ENCODE assay signal across 18 cellular contexts in the genomic region with DNA sequence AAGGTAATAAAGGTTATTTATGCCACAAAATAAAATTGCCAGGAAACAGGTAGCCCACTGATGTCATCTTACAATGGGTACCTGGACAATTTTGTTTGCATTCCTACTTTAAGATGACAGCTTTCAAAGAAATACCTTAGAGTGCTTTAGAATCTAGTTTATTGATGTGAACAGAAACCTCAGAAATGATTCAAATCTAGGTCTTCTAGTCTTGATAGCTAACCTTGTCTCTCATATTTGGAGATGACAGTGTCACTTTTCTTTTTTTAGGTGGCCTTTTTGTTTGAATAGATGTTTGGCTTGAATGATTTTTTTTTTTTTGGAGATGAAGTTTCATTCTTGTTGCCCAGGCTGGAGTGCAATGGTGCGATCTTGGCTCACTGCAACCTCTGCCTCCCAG.
DNase-seq lines count a peak whose midpoint lies in the region; ATAC-seq lines count a peak whose summit lies in the region.
"Had no signal": no experiment of that assay in that cellular context is flagged by ENCODE, and none has a peak within 500 bp of the region (broad histone marks: within the 10 kb centered on the region; RNA-seq: fewer than 3 reads in every experiment).

No MANE protein-coding gene starts in this region.

- peak; percentile 70 for ATAC-seq in stimulated activated naive CD8-positive, alpha-beta T cell treated with anti-CD3 and anti-CD28 coated beads, Interleukin-15, amount 100 ng/mL, for 72 hours
- ATAC-seq in stimulated activated naive CD8-positive, alpha-beta T cell treated with anti-CD3 and anti-CD28 coated beads, Interleukin-15, Interleukin-2, amounts not matched to agents 100 U/mL and 50 U/mL, for 24 hours, result no peak
- peak; percentile 23 for ATAC-seq in GM19463 (IDR thresholded peaks at IDR 0.05; ENCODE audit: unreplicated experiment)
- peak; percentile 27 for ATAC-seq in HG03280 (IDR thresholded peaks at IDR 0.05; ENCODE audit: unreplicated experiment)
- no peak for ATAC-seq in left lobe of liver
- no peak for ATAC-seq in GM18520 (IDR thresholded peaks at IDR 0.05; ENCODE audit: unreplicated experiment)
- ATAC-seq: naive thymus-derived CD8-positive, alpha-beta T cell had no signal

- no peaks in the 10 kb centered on the region for H3K27me3 Mint-ChIP-seq in stimulated activated naive CD8-positive, alpha-beta T cell treated with anti-CD3 and anti-CD28 coated beads, Interleukin-15, amount 100 ng/mL, for 72 hours
- H3K27me3 Mint-ChIP-seq: memory B cell; naive thymus-derived CD8-positive, alpha-beta T cell had no signal

- peaks cover 36% of the 10 kb centered on the region for H3K4me1 Mint-ChIP-seq in stimulated activated naive CD8-positive, alpha-beta T cell treated with anti-CD3 and anti-CD28 coated beads, Interleukin-15, amount 100 ng/mL, for 72 hours
- H3K4me1 Mint-ChIP-seq: memory B cell had no signal

- peak overlapping the region; percentile 16 to 40 for H3K4me3 Mint-ChIP-seq in stimulated activated naive CD8-positive, alpha-beta T cell treated with anti-CD3 and anti-CD28 coated beads, Interleukin-15, amount 100 ng/mL, for 72 hours
- H3K4me3 Mint-ChIP-seq: memory B cell; naive thymus-derived CD8-positive, alpha-beta T cell had no signal

- DNase-seq in stimulated activated naive CD8-positive, alpha-beta T cell treated with anti-CD3 and anti-CD28 coated beads, Interleukin-15, amount 100 ng/mL, for 72 hours, result no peak
- no peak for DNase-seq in stimulated activated naive CD8-positive, alpha-beta T cell treated with anti-CD3 and anti-CD28 coated beads, Interleukin-15, Interleukin-2, amounts not matched to agents 100 U/mL and 50 U/mL, for 24 hours
- no peak for DNase-seq in left lobe of liver (ENCODE audit: low spot score)
- DNase-seq in COR-L47 (lab: John Stamatoyannopoulos, UW), result no peak
- DNase-seq in NCI-H2081 (lab: John Stamatoyannopoulos, UW), result no peak
- DNase-seq: activated CD4-positive, alpha-beta T cell treated with anti-CD3 and anti-CD28 coated beads, Interleukin-2, amount 50 U/mL, for 1 hour; adrenal gland; Caco-2; kidney glomerular epithelial cell; naive thymus-derived CD8-positive, alpha-beta T cell; NCI-H1694 treated with DMSO at 0.1 percent for 48 hours; NCI-H446 treated with DMSO at 0.1 percent for 48 hours; RPMI8226 had no signal

- H3K27ac Mint-ChIP-seq in stimulated activated naive CD8-positive, alpha-beta T cell treated with anti-CD3 and anti-CD28 coated beads, Interleukin-15, amount 100 ng/mL, for 72 hours, result no peak overlapping the region
- H3K27ac Mint-ChIP-seq: activated T-helper 2 cell treated with anti-CD3 and anti-CD28 coated beads, Interferon-gamma antibody, Interleukin-2, Interleukin-4, amounts not matched to agents 10 μg/mL and 5 μg/mL and 100 μg/mL, durations not matched to agents 14 hours and 24 hours and 36 hours had no signal

- no peaks in the 10 kb centered on the region for H3K9me3 Mint-ChIP-seq in stimulated activated naive CD8-positive, alpha-beta T cell treated with anti-CD3 and anti-CD28 coated beads, Interleukin-15, amount 100 ng/mL, for 72 hours
- H3K9me3 Mint-ChIP-seq: activated T-helper 2 cell treated with anti-CD3 and anti-CD28 coated beads, Interferon-gamma antibody, Interleukin-2, Interleukin-4, amounts not matched to agents 10 μg/mL and 5 μg/mL and 100 μg/mL, durations not matched to agents 14 hours and 24 hours and 36 hours; memory B cell; naive thymus-derived CD8-positive, alpha-beta T cell had no signal

Comparison
In these comparisons a context has a peak if more than half of its experiments do, and no peak if none do; other contexts are left out.
1. ATAC-seq: peak in stimulated activated naive CD8-positive, alpha-beta T cell treated with anti-CD3 and anti-CD28 coated beads, Interleukin-15, amount 100 ng/mL, for 72 hours (single experiment), GM19463 (single experiment) and HG03280 (single experiment); none in stimulated activated naive CD8-positive, alpha-beta T cell treated with anti-CD3 and anti-CD28 coated beads, Interleukin-15, Interleukin-2, amounts not matched to agents 100 U/mL and 50 U/mL, for 24 hours (single experiment), left lobe of liver (single experiment) and GM18520 (single experiment).